Comparison of ENCODE assay signal across 1 cellular context in genomic region chr6:25748601-25749517, GRCh38.
TF ChIP-seq lines count a peak whose summit lies in the region.
"Not testable (repeated sequence)": the region's sequence is repeated elsewhere in the genome, so short reads cannot be mapped to it uniquely, and the experiment has no call there.

No MANE protein-coding gene starts in this region.

TF ChIP-seq in HepG2, 621 proteins besides CTCF, POLR2A, EP300 and RAD21 (continued from another document and continues in another):
- TF ChIP-seq TFE3 (CRISPR knock-in tag; IDR thresholded peaks at IDR 0.05) (peak; percentile 77), ZBTB39 (CRISPR knock-in tag; IDR thresholded peaks at IDR 0.05) (0 out of 2 replicates have a peak, but pooled peaks have one; percentile 53), DMAP1 (CRISPR knock-in tag; IDR thresholded peaks at IDR 0.05) (peak; percentile 57; the same call in 1 of the 2 replicates), IRF2 (CRISPR knock-in tag; IDR thresholded peaks at IDR 0.05) (peak; percentile 62; the same call in 1 of the 2 replicates), ZNF430 (CRISPR knock-in tag; IDR thresholded peaks at IDR 0.05) (peak; percentile 78), ZNF605 (CRISPR knock-in tag; IDR thresholded peaks at IDR 0.05) (peak; percentile 83), SAP130 (CRISPR knock-in tag; IDR thresholded peaks at IDR 0.05; ENCODE audit: low read depth) (peak; percentile 57), NR2F6 (IDR thresholded peaks at IDR 0.05) (peak; percentile 28; the same call in 1 of the 2 replicates), NR2F6 (CRISPR knock-in tag; IDR thresholded peaks at IDR 0.05) (peak; percentile 49), MED1 (CRISPR knock-in tag; IDR thresholded peaks at IDR 0.05) (peak; percentile 88), ZMYM4 (CRISPR knock-in tag; IDR thresholded peaks at IDR 0.05) (peak; percentile 41), ARID4A (CRISPR knock-in tag; IDR thresholded peaks at IDR 0.05; ENCODE audit: borderline replicate concordance) (peak; percentile 48; the same call in 1 of the 2 replicates), ZNF280D (CRISPR knock-in tag; IDR thresholded peaks at IDR 0.05) (peak; percentile 54; the same call in 1 of the 2 replicates), CREM (IDR thresholded peaks at IDR 0.05) (0 out of 2 replicates have a peak, but pooled peaks have one; percentile 14), BATF2 (CRISPR knock-in tag; IDR thresholded peaks at IDR 0.05) (0 out of 2 replicates have a peak, but pooled peaks have one; percentile 35), HNF4A (CRISPR knock-in tag; IDR thresholded peaks at IDR 0.05) (peak; percentile 9; the same call in 1 of the 2 replicates), ZNF292 (CRISPR knock-in tag; IDR thresholded peaks at IDR 0.05; ENCODE audit: borderline replicate concordance, low read depth) (peak; percentile 68; the same call in 1 of the 2 replicates), ZGPAT (CRISPR knock-in tag; IDR thresholded peaks at IDR 0.05) (peak; percentile 41; the same call in 1 of the 2 replicates), NAIF1 (CRISPR knock-in tag; IDR thresholded peaks at IDR 0.05; ENCODE audit: borderline replicate concordance) (peak; percentile 37; the same call in 1 of the 2 replicates), HBP1 (CRISPR knock-in tag; IDR thresholded peaks at IDR 0.05; ENCODE audit: low read depth) (0 out of 2 replicates have a peak, but pooled peaks have one; percentile 10), TEAD3 (CRISPR knock-in tag; optimal IDR thresholded peaks at IDR 0.05; ENCODE audit: borderline replicate concordance) (peak; percentile 47), POLR2AphosphoS5 (IDR thresholded peaks at IDR 0.05; ENCODE audit: low read depth, low read length) (peak; percentile 8; the same call in 1 of the 2 replicates), FOXP4 (CRISPR knock-in tag; IDR thresholded peaks at IDR 0.05) (peak; percentile 70), ZNF33B (CRISPR knock-in tag; IDR thresholded peaks at IDR 0.05) (peak; percentile 72; the same call in 1 of the 2 replicates), ZNF800 (CRISPR knock-in tag; IDR thresholded peaks at IDR 0.05) (peak; percentile 58; the same call in 1 of the 2 replicates), ZSCAN25 (CRISPR knock-in tag; IDR thresholded peaks at IDR 0.05) (0 out of 2 replicates have a peak, but pooled peaks have one; percentile 64), PRMT3 (CRISPR knock-in tag; IDR thresholded peaks at IDR 0.05; ENCODE audit: borderline replicate concordance, low read depth) (0 out of 2 replicates have a peak, but pooled peaks have one; percentile 52), HMG20A (CRISPR knock-in tag; IDR thresholded peaks at IDR 0.05; ENCODE audit: borderline replicate concordance) (peak; percentile 61; the same call in 1 of the 2 replicates)
- not testable (repeated sequence) for TF ChIP-seq CREM (CRISPR knock-in tag; IDR thresholded peaks at IDR 0.05)
